26 cellular contexts compared by ENCODE assay signal in the genomic region with DNA sequence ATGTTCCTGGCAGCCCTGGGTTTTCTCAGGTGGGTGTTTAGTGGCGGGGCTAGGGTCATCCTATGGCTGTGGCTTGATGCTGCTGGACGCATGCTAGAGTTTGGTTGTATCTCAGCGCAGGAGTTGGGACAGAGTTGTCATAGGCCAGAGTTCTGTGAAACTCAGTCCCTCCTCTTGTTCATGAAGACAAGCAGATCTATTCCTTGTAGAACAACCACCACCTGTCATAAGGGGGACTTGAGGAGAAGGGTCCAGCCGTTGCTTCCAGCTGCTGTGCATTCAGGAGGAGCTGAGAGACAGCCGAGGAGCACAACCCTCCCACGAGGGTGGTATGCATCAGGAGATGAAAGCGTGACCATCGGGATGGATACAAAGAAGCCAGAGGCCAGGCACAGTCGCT. TPM values are rescaled to one million over a fixed set of nuclear protein-coding genes. Genes with fewer than 3 reads are reported as not detected.
DNase-seq lines count a peak whose midpoint lies in the region; TF ChIP-seq lines count a peak whose summit lies in the region.
"Had no signal": no experiment of that assay in that cellular context is flagged by ENCODE, and none has a peak within 500 bp of the region (broad histone marks: within the 10 kb centered on the region; RNA-seq: fewer than 3 reads in every experiment).

No MANE protein-coding gene starts in this region.

- CTCF ChIA-PET in MCF 10A (lab: Yijun Ruan, JAX), result interaction anchor here (0.6 to 6.2 kb wide), 15 partner anchors 8 to 1937 kb away, joined by 3 to 59 read pairs (median 6); no protein-coding TSS in a partner anchor

- H3K27ac ChIP-seq in neuronal stem cell (replicated peaks; ENCODE audit: low read length) (no peak overlapping the region), vagina (no peak overlapping the region)
- H3K27ac ChIP-seq: BLaER1 had no signal

- H3K4me3 Mint-ChIP-seq in MCF 10A (ENCODE audit: unreplicated experiment), result no peak overlapping the region
- H3K4me3 Mint-ChIP-seq: CD14-positive monocyte; CD4-positive, alpha-beta memory T cell; CD4-positive, CD25-positive, alpha-beta regulatory T cell; CD8-positive, alpha-beta memory T cell had no signal

- peak overlapping the region; percentile 58 for H3K18ac ChIP-seq in neuronal stem cell (ENCODE audit: low read length)

- POLR2A ChIA-PET in MCF 10A (lab: Yijun Ruan, JAX), result interaction anchor here (0.7 kb wide), 1 partner anchor 85 kb away, joined by 3 read pairs; no protein-coding TSS in a partner anchor

- peaks cover 0 to 6% of the 10 kb centered on the region in 2 donors for H3K4me1 ChIP-seq in neuronal stem cell (ENCODE audit: control insufficient read depth in 2 of 2, insufficient read depth in 1 of 2, low read depth in 1 of 2, low read length in 2 of 2)
- H3K4me1 ChIP-seq in vagina, result no peaks in the 10 kb centered on the region
- H3K4me1 ChIP-seq: BE2C had no signal

- no peak overlapping the region for H3K4ac ChIP-seq in neuronal stem cell (ENCODE audit: low read length)

- BruUV-seq in MCF 10A (replicated peaks; lab: Mats Ljungman, UMichigan), result no TSS peak

- H2BK120ac ChIP-seq in neuronal stem cell (ENCODE audit: low read depth, low read length), result peak overlapping the region; percentile 6

- H3K79me1 ChIP-seq in neuronal stem cell (ENCODE audit: low read depth, low read length), result no peaks in the 10 kb centered on the region

- peaks cover 0 to 9% (median 0%) of the 10 kb centered on the region in 3 experiments for H3K27me3 ChIP-seq in neuronal stem cell (ENCODE audit: control insufficient read depth in 3 of 3, insufficient read depth in 3 of 3, low read depth in 1 of 3, low read length in 3 of 3)
- no peaks in the 10 kb centered on the region for H3K27me3 ChIP-seq in vagina
- H3K27me3 ChIP-seq: BLaER1 had no signal

- no peak overlapping the region for H2AFZ ChIP-seq in neuronal stem cell (ENCODE audit: low read length)

- H3K27ac Mint-ChIP-seq in MCF 10A (ENCODE audit: low read depth, unreplicated experiment), result no peak overlapping the region
- H3K27ac Mint-ChIP-seq: CD4-positive, alpha-beta memory T cell had no signal

- peaks cover 7% of the 10 kb centered on the region for H3K9me3 Mint-ChIP-seq in MCF 10A (ENCODE audit: unreplicated experiment)
- H3K9me3 Mint-ChIP-seq: CD4-positive, CD25-positive, alpha-beta regulatory T cell had no signal

- no peak overlapping the region for H2AK5ac ChIP-seq in neuronal stem cell (ENCODE audit: low read depth, low read length)

- H2BK15ac ChIP-seq in neuronal stem cell (ENCODE audit: low read length), result peak overlapping the region; percentile 40

- H3K4me1 Mint-ChIP-seq in MCF 10A (ENCODE audit: insufficient read depth, unreplicated experiment), result peaks cover 12% of the 10 kb centered on the region

- peak; percentile 36 for DNase-seq in islet precursor cell
- DNase-seq in neuronal stem cell (ENCODE audit: low spot score), result no peak
- DNase-seq in vagina (ENCODE audit: extremely low spot score in 2 of 2), result peak; percentile 25 to 77
- DNase-seq in MCF 10A (ENCODE audit: unreplicated experiment), result no peak
- no peak for DNase-seq in RKO (ENCODE audit: low spot score)
- DNase-seq: 8988T; ACHN; BE2C; C1 segment of cervical spinal cord; CD4-positive, alpha-beta memory T cell; CD4-positive, CD25-positive, alpha-beta regulatory T cell; CD8-positive, alpha-beta memory T cell; COR-L47; DMS 273 treated with DMSO at 0.1 percent for 48 hours; DMS153; DMS53; DMS79; DND-41; EL; GDM1 had no signal

- H3K36me3 ChIP-seq in neuronal stem cell (replicated peaks in 1 of 2; ENCODE audit: control insufficient read depth in 2 of 2, insufficient read depth in 2 of 2, low read length in 2 of 2) (no peaks in the 10 kb centered on the region), vagina (no peaks in the 10 kb centered on the region)
- H3K36me3 ChIP-seq: BE2C, BLaER1 had no signal

- WGBS in neuronal stem cell (ENCODE audit: extremely low coverage in 2 of 2, insufficient read length in 2 of 2, insufficient replicate concordance in 1 of 2), 2 donors, result no CpG with 5 or more reads among the region's 9 CpGs

- H4K8ac ChIP-seq in neuronal stem cell (ENCODE audit: low read depth, low read length), result no peak overlapping the region

- TF ChIP-seq POLR2A in vagina (IDR thresholded peaks at IDR 0.05), result no peak

- intact Hi-C loops in vagina (cut with DNase I), result no loop called here
- intact Hi-C loops in MCF 10A (cut with micrococcal nuclease), result loop anchor here (2.0 kb wide), 2 partner anchors 97 to 325 kb away; no protein-coding TSS in a partner anchor

- H3K4me2 ChIP-seq in neuronal stem cell (ENCODE audit: insufficient read depth, low read length, poor library complexity, severe bottlenecking), result no peak overlapping the region
- H3K4me2 ChIP-seq: BLaER1 had no signal

- no peak overlapping the region for H3K23ac ChIP-seq in neuronal stem cell (ENCODE audit: low read depth, low read length, poor library complexity)

- no peak overlapping the region for H3K14ac ChIP-seq in neuronal stem cell (ENCODE audit: low read length)

- H3K4me3 ChIP-seq in neuronal stem cell (ENCODE audit: low read length in 2 of 2), result no peak overlapping the region
- no peak overlapping the region for H3K4me3 ChIP-seq in vagina
- H3K4me3 ChIP-seq: BLaER1, GM12878 had no signal

- H2BK5ac ChIP-seq in neuronal stem cell (ENCODE audit: low read length), result no peak overlapping the region

- H3K27me3 Mint-ChIP-seq in MCF 10A (ENCODE audit: insufficient read depth, unreplicated experiment), result peaks cover 29% of the 10 kb centered on the region

- TF ChIP-seq CTCF in vagina (IDR thresholded peaks at IDR 0.05), result no peak
- no peak for TF ChIP-seq CTCF in MCF 10A (IDR thresholded peaks at IDR 0.05; ENCODE audit: unreplicated experiment)

- H3K36me3 Mint-ChIP-seq in MCF 10A (ENCODE audit: insufficient read depth, unreplicated experiment), result no peaks in the 10 kb centered on the region
- H3K36me3 Mint-ChIP-seq: CD14-positive monocyte; CD4-positive, alpha-beta memory T cell; CD4-positive, CD25-positive, alpha-beta regulatory T cell had no signal

- H3K9me3 ChIP-seq in neuronal stem cell (replicated peaks in 1 of 2; ENCODE audit: control insufficient read depth in 2 of 2, insufficient read depth in 1 of 2, low read depth in 1 of 2, low read length in 2 of 2) (no peaks in the 10 kb centered on the region), vagina (no peaks in the 10 kb centered on the region)
- H3K9me3 ChIP-seq: BE2C, BLaER1 had no signal

- H4K91ac ChIP-seq in neuronal stem cell (ENCODE audit: low read depth, low read length, poor library complexity), result no peak overlapping the region

- no peak overlapping the region for H3K9ac ChIP-seq in neuronal stem cell (ENCODE audit: low read depth, low read length, poor library complexity)
- H3K9ac ChIP-seq: BLaER1 had no signal

- no peak overlapping the region for H2BK12ac ChIP-seq in neuronal stem cell (ENCODE audit: low read length)

RNA-seq across cellular contexts. Expression of gene DCDC2C, which starts 26.4 kb away (rescaled TPM):
- polyA plus RNA-seq in neuronal stem cell (2013, experiment 1 of 2), result not detected
- not detected for polyA plus RNA-seq in neuronal stem cell (2013, experiment 2 of 2)
- not detected for total RNA-seq in vagina
- total RNA-seq in MCF 10A (2022), result not detected in 2 replicates
- total RNA-seq: CD4-positive, alpha-beta memory T cell; CD4-positive, CD25-positive, alpha-beta regulatory T cell; CD8-positive, alpha-beta memory T cell; Daoy; G401; GM12878 had no signal
- polyA plus RNA-seq: AG04450; CD14-positive monocyte; CD4-positive, alpha-beta memory T cell; CD4-positive, CD25-positive, alpha-beta regulatory T cell; CD8-positive, alpha-beta memory T cell; GM12878 had no signal

Comparison
In these comparisons a context has a peak if more than half of its experiments do, and no peak if none do; other contexts are left out.
1. DNase-seq: peak in islet precursor cell (single experiment) and vagina (2 of 2); none in neuronal stem cell (single experiment), MCF 10A (single experiment) and RKO (single experiment).